ENCODE assay signal across 10 cellular contexts in the genomic region with DNA sequence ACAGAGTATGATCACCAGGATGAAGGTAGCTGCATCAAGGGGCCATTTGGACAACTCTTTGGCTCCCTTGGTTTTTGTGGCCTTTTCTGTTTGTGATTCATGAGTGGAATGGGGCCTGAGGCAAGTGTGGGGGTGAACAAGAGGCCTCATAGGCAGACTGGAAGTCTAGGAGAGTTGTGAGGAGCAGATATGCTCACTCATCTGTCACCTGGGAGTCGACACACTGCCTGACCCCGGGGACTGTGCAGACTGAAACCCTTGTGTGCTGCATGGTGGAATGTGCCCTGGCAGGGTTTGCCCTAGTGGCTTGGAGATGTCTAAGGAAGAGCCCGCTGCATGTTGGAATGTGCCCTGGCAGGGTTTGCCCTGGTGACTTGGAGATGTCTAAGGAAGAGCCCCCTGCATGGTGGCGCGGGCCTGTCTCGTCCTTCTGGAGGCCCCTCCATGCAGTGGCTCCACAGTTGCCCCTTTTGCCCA. TPM values are rescaled to one million over a fixed set of nuclear protein-coding genes. Genes with fewer than 3 reads are reported as not detected.
DNase-seq lines count a peak whose midpoint lies in the region; ATAC-seq, FAIRE-seq and TF ChIP-seq lines count a peak whose summit lies in the region.
"Had no signal": no experiment of that assay in that cellular context is flagged by ENCODE, and none has a peak within 500 bp of the region (broad histone marks: within the 10 kb centered on the region; RNA-seq: fewer than 3 reads in every experiment).

No MANE protein-coding gene starts in this region.

- H4K20me1 ChIP-seq in HepG2 (ENCODE audit: insufficient read depth, low read length), result peaks cover 3% of the 10 kb centered on the region; the same call in 1 of the 2 replicates

- H3K36me3 ChIP-seq in stomach smooth muscle (ENCODE audit: control insufficient read depth in 2 of 2, insufficient read depth in 2 of 2, low read length in 2 of 2) (peaks cover 41 to 60% of the 10 kb centered on the region in 2 donors), HepG2 (replicated peaks in 1 of 2; ENCODE audit: control insufficient read depth in 1 of 2, insufficient read depth in 2 of 2, low read length in 2 of 2) (peaks cover 52 to 88% of the 10 kb centered on the region in 2 experiments)

- TF ChIP-seq EP300 in HepG2 (IDR thresholded peaks at IDR 0.05; ENCODE audit: low read depth in 2 of 2, low read length in 2 of 2) (no peak), HepG2 (CRISPR knock-in tag; IDR thresholded peaks at IDR 0.05; ENCODE audit: borderline replicate concordance) (no peak)

- H3K4me3 ChIP-seq in stomach smooth muscle (ENCODE audit: low read length in 2 of 2), result no peak overlapping the region
- H3K4me3 ChIP-seq in HepG2 (replicated peaks in 1 of 3; ENCODE audit: insufficient read depth in 1 of 3, low read depth in 2 of 3, low read length in 3 of 3), result no peak overlapping the region

- CTCF ChIA-PET in activated CD8-positive, alpha-beta T cell treated with anti-CD3 and anti-CD28 coated beads for 36 hours (lab: Charles Lee), result interaction anchor here (0.9 to 12.5 kb wide), 5 partner anchors 8 to 149 kb away, joined by 3 to 234 read pairs (median 4); no protein-coding TSS in a partner anchor
- CTCF ChIA-PET in HepG2 (lab: Yijun Ruan, JAX; ENCODE audit: low intra/inter-chr PET ratio, low total read pairs), result no interaction called here

- no peak overlapping the region for H3K4me3 Mint-ChIP-seq in activated CD8-positive, alpha-beta T cell treated with anti-CD3 and anti-CD28 coated beads for 36 hours
- no peak overlapping the region for H3K4me3 Mint-ChIP-seq in glutamatergic neuron (ENCODE audit: unreplicated experiment)
- H3K4me3 Mint-ChIP-seq: naive B cell had no signal

- H3K27ac Mint-ChIP-seq in activated CD8-positive, alpha-beta T cell treated with anti-CD3 and anti-CD28 coated beads for 36 hours, result peak overlapping the region; percentile 2
- H3K27ac Mint-ChIP-seq in glutamatergic neuron (ENCODE audit: unreplicated experiment), result peak overlapping the region; percentile 38

- H3K9ac ChIP-seq in stomach smooth muscle (ENCODE audit: low read length in 2 of 2) (no peak overlapping the region), HepG2 (ENCODE audit: insufficient read depth, low read depth, low read length) (no peak overlapping the region)

- in situ Hi-C loops in HepG2 (cut with HindIII; ENCODE audit: extremely low pct_ligation_motif_present, low pct_unique_long_range_greater_than_20kb), result no loop called here

- TF ChIP-seq CTCF in activated CD8-positive, alpha-beta T cell treated with anti-CD3 and anti-CD28 coated beads for 36 hours (IDR thresholded peaks at IDR 0.05), result no peak
- TF ChIP-seq CTCF in glutamatergic neuron (IDR thresholded peaks at IDR 0.05; ENCODE audit: partially characterized antibody, unreplicated experiment) (no peak), HepG2 (CRISPR knock-in tag; IDR thresholded peaks at IDR 0.05) (no peak)

- H3K9me3 ChIP-seq in stomach smooth muscle (ENCODE audit: control insufficient read depth in 2 of 2, low read length in 2 of 2) (no peaks in the 10 kb centered on the region), HepG2 (ENCODE audit: low read length) (no peaks in the 10 kb centered on the region)

- no peaks in the 10 kb centered on the region for H3K27me3 ChIP-seq in stomach smooth muscle (ENCODE audit: control insufficient read depth in 1 of 2, insufficient read depth in 2 of 2, low read length in 2 of 2)
- H3K27me3 ChIP-seq in HepG2 (ENCODE audit: control insufficient read depth in 1 of 2, insufficient read depth in 2 of 2, low read length in 2 of 2), result no peaks in the 10 kb centered on the region

- H3K4me2 ChIP-seq in HepG2 (ENCODE audit: low read depth, low read length), result no peak overlapping the region

- no peak for FAIRE-seq in HepG2 (lab: Jason Lieb, UNC)

- peaks cover 38% of the 10 kb centered on the region for H3K4me1 ChIP-seq in stomach smooth muscle (ENCODE audit: control insufficient read depth, insufficient read depth, low read length)
- H3K4me1 ChIP-seq in HepG2 (ENCODE audit: insufficient read depth, low read length), result no peaks in the 10 kb centered on the region

- no peak for TF ChIP-seq POLR2A in HepG2 (IDR thresholded peaks at IDR 0.05; ENCODE audit: insufficient read depth in 1 of 2, low read depth in 2 of 2, low read length in 2 of 2)

- intact Hi-C loops in activated CD8-positive, alpha-beta T cell treated with anti-CD3 and anti-CD28 coated beads for 36 hours (cut with micrococcal nuclease), result no loop called here
- intact Hi-C loops in HepG2 (cut with micrococcal nuclease; ENCODE audit: unreplicated experiment), result no loop called here

- H2AFZ ChIP-seq in HepG2 (ENCODE audit: low read length), result no peak overlapping the region

- 98% methylated on average over 4 of the region's 6 CpGs for WGBS in HepG2 (ENCODE audit: low lambda C conversion rate)

- POLR2A ChIA-PET in activated CD8-positive, alpha-beta T cell treated with anti-CD3 and anti-CD28 coated beads for 36 hours (lab: Charles Lee), result interaction anchor here (1.9 to 5.4 kb wide), 4 partner anchors 10 to 59 kb away, joined by 7 to 48 read pairs (median 16); partner anchors contain the start of gene MED15
- POLR2A ChIA-PET in HepG2 (lab: Yijun Ruan, JAX), result no interaction called here

- DNase-seq in SIG-M5 treated with dmso at 0.1 percent for 504 hours (lab: John Stamatoyannopoulos, UW; ENCODE audit: unreplicated experiment) (peak; percentile 58), SIG-M5 (lab: John Stamatoyannopoulos, UW) (no peak), glutamatergic neuron (no peak), HepG2 (ENCODE audit: low spot score) (no peak), NK-92 (lab: John Stamatoyannopoulos, UW; ENCODE audit: unreplicated experiment) (no peak)
- no peak for DNase-seq in activated CD8-positive, alpha-beta T cell treated with anti-CD3 and anti-CD28 coated beads for 36 hours
- DNase-seq in stimulated activated CD4-positive, alpha-beta T cell treated with anti-CD3 and anti-CD28 coated beads, Interleukin-4, amount 100 ng/mL, for 1 hour, result no peak
- DNase-seq: naive B cell had no signal

- peaks cover 88% of the 10 kb centered on the region for H3K4me1 Mint-ChIP-seq in activated CD8-positive, alpha-beta T cell treated with anti-CD3 and anti-CD28 coated beads for 36 hours (ENCODE audit: low read depth)
- H3K4me1 Mint-ChIP-seq in glutamatergic neuron (ENCODE audit: low read depth, unreplicated experiment), result no peaks in the 10 kb centered on the region

- H3K27me3 Mint-ChIP-seq in activated CD8-positive, alpha-beta T cell treated with anti-CD3 and anti-CD28 coated beads for 36 hours, result no peaks in the 10 kb centered on the region
- peaks cover 2% of the 10 kb centered on the region for H3K27me3 Mint-ChIP-seq in glutamatergic neuron (ENCODE audit: unreplicated experiment)
- H3K27me3 Mint-ChIP-seq: naive B cell had no signal

- no peaks in the 10 kb centered on the region for H3K79me2 ChIP-seq in HepG2 (ENCODE audit: insufficient read depth, low read length)

- no peaks in the 10 kb centered on the region for H3K9me3 Mint-ChIP-seq in activated CD8-positive, alpha-beta T cell treated with anti-CD3 and anti-CD28 coated beads for 36 hours
- peaks cover 1% of the 10 kb centered on the region for H3K9me3 Mint-ChIP-seq in glutamatergic neuron (ENCODE audit: unreplicated experiment)
- H3K9me3 Mint-ChIP-seq: naive B cell had no signal

- H3K27ac ChIP-seq in stomach smooth muscle (ENCODE audit: low read length), result peak overlapping the region; percentile 53
- no peak overlapping the region for H3K27ac ChIP-seq in HepG2 (ENCODE audit: extremely low read length, insufficient read depth, low read length)
- H3K27ac ChIP-seq: 22Rv1 had no signal

- peaks cover 81% of the 10 kb centered on the region for H3K36me3 Mint-ChIP-seq in activated CD8-positive, alpha-beta T cell treated with anti-CD3 and anti-CD28 coated beads for 36 hours (ENCODE audit: low read depth)
- H3K36me3 Mint-ChIP-seq in glutamatergic neuron (ENCODE audit: unreplicated experiment), result peaks cover 4% of the 10 kb centered on the region

- no peak for TF ChIP-seq RAD21 in HepG2 (CRISPR knock-in tag; IDR thresholded peaks at IDR 0.05)

- no peak for ATAC-seq in activated CD8-positive, alpha-beta T cell treated with anti-CD3 and anti-CD28 coated beads for 36 hours
- no peak for ATAC-seq in HepG2

- no TSS peak for BruUV-seq in HepG2 (replicated peaks; lab: Mats Ljungman, UMichigan)

TF ChIP-seq in HepG2, 621 proteins besides CTCF, POLR2A, EP300 and RAD21 (continues in another document):
- TF ChIP-seq ZNF414 (CRISPR knock-in tag; IDR thresholded peaks at IDR 0.05), result no peak

RNA-seq across cellular contexts. Expression of gene MED15, which starts 60.0 kb away (rescaled TPM):
- 100 to 1,000 TPM; 110 to 118 TPM for total RNA-seq in activated CD8-positive, alpha-beta T cell treated with anti-CD3 and anti-CD28 coated beads for 36 hours
- 83.6 TPM for total RNA-seq in glutamatergic neuron (ENCODE audit: unreplicated experiment)
- total RNA-seq in HepG2 (2016; rRNA removed; fragmentation: Illumina TruSeq; extraction: Trizol), result 9.8 and 14.3 TPM in 2 replicates
- total RNA-seq in HepG2 (2016; cell fraction: cytosol; rRNA removed; fragmentation: Illumina TruSeq; extraction: Trizol; ENCODE audit: low read depth), result 51.6 and 53.2 TPM in 2 replicates
- total RNA-seq in HepG2 (2016; cell fraction: insoluble cytoplasmic fraction; rRNA removed; fragmentation: Illumina TruSeq; extraction: Trizol), result 7.7 and 13.5 TPM in 2 replicates
- total RNA-seq in HepG2 (2016; cell fraction: membrane; rRNA removed; fragmentation: Illumina TruSeq; extraction: Trizol), result 31.3 and 33.8 TPM in 2 replicates
- 27.9 and 31.0 TPM in 2 replicates for total RNA-seq in HepG2 (2016; cell fraction: nucleus; rRNA removed; fragmentation: Illumina TruSeq; extraction: Trizol)
- polyA plus RNA-seq in HepG2 (2011; rRNA removed), result 27.0 and 31.0 TPM in 2 replicates
- 12.4 and 17.0 TPM in 2 replicates for polyA plus RNA-seq in HepG2 (2011; cell fraction: cytosol; rRNA removed)
- polyA plus RNA-seq in HepG2 (2011; cell fraction: nucleus; rRNA removed), result 131 and 178 TPM in 2 replicates
- polyA plus RNA-seq in HepG2 (2012), result 31.5 and 37.1 TPM in 2 replicates
- 6.4 and 9.0 TPM in 2 replicates for polyA plus RNA-seq in HepG2 (2016; cell fraction: cytosol; fragmentation: Illumina TruSeq; extraction: Trizol; ENCODE audit: low read depth)
- polyA plus RNA-seq in HepG2 (2016; cell fraction: insoluble cytoplasmic fraction; fragmentation: Illumina TruSeq; extraction: Trizol; ENCODE audit: low read depth), result 15.4 and 20.3 TPM in 2 replicates
- 14.6 and 14.9 TPM in 2 replicates for polyA plus RNA-seq in HepG2 (2016; cell fraction: membrane; fragmentation: Illumina TruSeq; extraction: Trizol; ENCODE audit: low read depth)
- polyA plus RNA-seq in HepG2 (2016; cell fraction: nucleus; fragmentation: Illumina TruSeq; extraction: Trizol; ENCODE audit: insufficient read depth, low read depth), result 54.7 and 59.1 TPM in 2 replicates
- polyA minus RNA-seq in HepG2 (2011; rRNA and poly(A)+ RNA removed; ENCODE audit: low replicate concordance), result 39.9 and 83.9 TPM in 2 replicates
- 31.6 and 37.5 TPM in 2 replicates for polyA minus RNA-seq in HepG2 (2011; cell fraction: cytosol; rRNA and poly(A)+ RNA removed)
- polyA minus RNA-seq in HepG2 (2011; cell fraction: nucleus; rRNA and poly(A)+ RNA removed), result 98.0 and 116 TPM in 2 replicates
